Comparison of ENCODE assay signal across 17 cellular contexts in genomic region chr7:27634892-27635538, GRCh38.
"Had no signal": no experiment of that assay in that cellular context is flagged by ENCODE, and none has a peak within 500 bp of the region (broad histone marks: within the 10 kb centered on the region; RNA-seq: fewer than 3 reads in every experiment).

No MANE protein-coding gene starts in this region.

- DNase-seq: activated B cell treated with CpG ODN at 0.5 μM for 24 hours; activated CD4-positive, alpha-beta T cell treated with anti-CD3 and anti-CD28 coated beads for 4 hours; activated gamma-delta T cell treated with Interleukin-2 at 50 U/mL for 16 hours; amniotic stem cell; endodermal cell; foreskin keratinocyte; glutamatergic neuron; left colon; lower lobe of right lung; naive thymus-derived CD8-positive, alpha-beta T cell; stimulated activated CD4-positive, alpha-beta T cell treated with anti-CD3 and anti-CD28 coated beads, Interleukin-4, amount 100 ng/mL, for 1 hour; stimulated activated naive CD8-positive, alpha-beta T cell treated with anti-CD3 and anti-CD28 coated beads, Interleukin-15, amount 100 ng/mL, for 72 hours; T-helper 9 cell; transverse colon; uterus had no signal

- H3K4me3 Mint-ChIP-seq: activated B cell treated with CpG ODN at 0.5 μM for 24 hours; endodermal cell; naive thymus-derived CD8-positive, alpha-beta T cell; stimulated activated naive CD8-positive, alpha-beta T cell treated with anti-CD3 and anti-CD28 coated beads, Interleukin-15, amount 100 ng/mL, for 72 hours had no signal

- H3K27me3 Mint-ChIP-seq: activated B cell treated with CpG ODN at 0.5 μM for 24 hours; naive thymus-derived CD8-positive, alpha-beta T cell; stimulated activated naive CD8-positive, alpha-beta T cell treated with anti-CD3 and anti-CD28 coated beads, Interleukin-15, amount 100 ng/mL, for 72 hours had no signal

- ATAC-seq: activated naive CD4-positive, alpha-beta T cell treated with anti-CD3 and anti-CD28 coated beads, Interleukin-2, amount 50 U/mL, for 72 hours; foreskin keratinocyte; left colon; lower lobe of right lung; naive thymus-derived CD8-positive, alpha-beta T cell; sciatic nerve; stimulated activated naive CD8-positive, alpha-beta T cell treated with anti-CD3 and anti-CD28 coated beads, Interleukin-15, amount 100 ng/mL, for 72 hours had no signal

- H3K9me3 Mint-ChIP-seq: activated B cell treated with CpG ODN at 0.5 μM for 24 hours; activated naive CD4-positive, alpha-beta T cell treated with anti-CD3 and anti-CD28 coated beads, Interleukin-2, amount 50 U/mL, for 72 hours; stimulated activated naive CD8-positive, alpha-beta T cell treated with anti-CD3 and anti-CD28 coated beads, Interleukin-15, amount 100 ng/mL, for 72 hours had no signal

- H3K27ac Mint-ChIP-seq: activated B cell treated with CpG ODN at 0.5 μM for 24 hours; endodermal cell; stimulated activated naive CD8-positive, alpha-beta T cell treated with anti-CD3 and anti-CD28 coated beads, Interleukin-15, amount 100 ng/mL, for 72 hours had no signal
